Comparison of ENCODE assay signal across 11 cellular contexts in the genomic region with DNA sequence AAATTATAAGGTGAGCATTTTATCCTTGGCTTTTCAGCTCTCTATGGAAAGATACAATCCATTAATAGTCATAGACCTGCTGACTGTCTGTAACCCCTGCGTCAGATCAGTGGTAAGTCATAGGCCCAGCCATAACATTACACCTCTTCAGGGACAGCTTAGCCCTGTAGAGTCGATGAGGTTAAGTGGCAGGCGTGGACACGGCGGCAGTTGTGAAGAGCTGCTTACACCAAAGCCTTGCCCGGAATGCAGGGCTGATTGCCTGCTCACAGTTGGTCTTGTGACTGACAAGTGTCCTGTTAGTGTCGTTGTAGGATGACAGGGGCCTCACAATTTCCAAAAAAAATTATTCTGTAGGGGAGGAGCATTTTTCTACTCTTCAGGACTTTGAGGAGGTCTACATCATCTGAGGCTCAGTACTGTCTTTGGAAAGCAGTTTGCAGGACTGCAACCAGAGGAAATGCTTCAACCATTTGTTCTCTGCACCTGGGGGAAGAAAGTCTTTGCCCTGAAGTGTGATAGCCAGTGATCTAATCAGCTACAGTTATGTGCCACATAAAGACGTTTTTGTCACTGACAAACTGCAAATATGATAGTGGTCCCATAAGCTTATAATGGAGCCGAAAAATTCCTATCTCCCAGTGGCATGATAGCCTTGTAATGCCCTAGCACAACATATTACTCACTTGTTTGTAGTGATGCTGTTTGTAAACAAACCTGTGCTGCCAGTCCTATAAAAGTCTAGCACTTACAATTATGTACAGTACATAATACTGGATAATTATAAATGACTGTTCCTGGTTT. TPM values are rescaled to one million over a fixed set of nuclear protein-coding genes. Genes with fewer than 3 reads are reported as not detected.
DNase-seq lines count a peak whose midpoint lies in the region; ATAC-seq and TF ChIP-seq lines count a peak whose summit lies in the region.
"Had no signal": no experiment of that assay in that cellular context is flagged by ENCODE, and none has a peak within 500 bp of the region (broad histone marks: within the 10 kb centered on the region; RNA-seq: fewer than 3 reads in every experiment).

No MANE protein-coding gene starts in this region.

- no peaks in the 10 kb centered on the region for H3K9me2 ChIP-seq in OCI-LY7 (ENCODE audit: insufficient read depth, low read length)

- 56 to 70% methylated on average over 9 of the region's 9 CpGs for WGBS in upper lobe of left lung, 2 donors

- no peaks in the 10 kb centered on the region for H3K27me3 Mint-ChIP-seq in activated naive CD8-positive, alpha-beta T cell
- no peaks in the 10 kb centered on the region for H3K27me3 Mint-ChIP-seq in activated naive CD8-positive, alpha-beta T cell treated with anti-CD3 and anti-CD28 coated beads for 36 hours
- H3K27me3 Mint-ChIP-seq in activated T-helper 1 cell treated with anti-CD3 and anti-CD28 coated beads, Interleukin-12 subunit alpha, Interleukin-12 subunit beta, Interleukin-2, Interleukin-4 antibody, amounts not matched to agents 30 ng/mL and 10 ng/mL and 1 ng/mL, durations not matched to agents 14 hours and 24 hours and 36 hours (ENCODE audit: insufficient read depth) = no peaks in the 10 kb centered on the region

- TF ChIP-seq CTCF in upper lobe of left lung (IDR thresholded peaks at IDR 0.05) (no peak), OCI-LY7 (conservative IDR thresholded peaks at IDR 0.05; ENCODE audit: low read length) (no peak)

- H3K27me3 ChIP-seq in upper lobe of left lung = no peaks in the 10 kb centered on the region

- H2AFZ ChIP-seq in OCI-LY7 (ENCODE audit: low read length) = no peak overlapping the region

- CTCF ChIA-PET in OCI-LY7 (lab: Charles Lee; ENCODE audit: unreplicated experiment) = interaction anchor here (1.2 kb wide), 1 partner anchor 11 kb away, joined by 3 read pairs; no protein-coding TSS in a partner anchor

- no peak for TF ChIP-seq POLR2A in upper lobe of left lung (IDR thresholded peaks at IDR 0.05)

- DNase-seq in activated naive CD8-positive, alpha-beta T cell treated with anti-CD3 and anti-CD28 coated beads for 36 hours = no peak
- DNase-seq in activated T-helper 1 cell treated with anti-CD3 and anti-CD28 coated beads, Interleukin-12 subunit alpha, Interleukin-12 subunit beta, Interleukin-2, Interleukin-4 antibody, amounts not matched to agents 30 ng/mL and 10 ng/mL and 1 ng/mL, durations not matched to agents 14 hours and 24 hours and 36 hours (ENCODE audit: low spot score) = no peak
- DNase-seq in islet precursor cell (peak; percentile 72), upper lobe of left lung (peak in 1 of 2 donors; percentile 79), OCI-LY7 (ENCODE audit: low spot score) (no peak), ecto neural progenitor cell (ENCODE audit: low spot score) (no peak)
- DNase-seq: NCI-H2081 treated with DMSO at 0.1 percent for 48 hours; stimulated activated CD4-positive, alpha-beta T cell treated with anti-CD3 and anti-CD28 coated beads, Interleukin-2, amount 100 ng/mL, for 48 hours; stimulated activated naive CD4-positive, alpha-beta T cell had no signal

- H3K27ac ChIP-seq in upper lobe of left lung (peak overlapping the region in 1 of 4 donors; percentile 35), OCI-LY7 (ENCODE audit: low read depth, low read length, poor library complexity, severe bottlenecking) (no peak overlapping the region)

- ATAC-seq in upper lobe of left lung (ENCODE audit: low FRiP score in 2 of 2) (peak; percentile 49 to 82), GM18519 (IDR thresholded peaks at IDR 0.05; ENCODE audit: low FRiP score, unreplicated experiment) (no peak)

- no peaks in the 10 kb centered on the region for H3K9me3 Mint-ChIP-seq in activated naive CD8-positive, alpha-beta T cell (ENCODE audit: low read depth)
- H3K9me3 Mint-ChIP-seq in activated naive CD8-positive, alpha-beta T cell treated with anti-CD3 and anti-CD28 coated beads for 36 hours = no peaks in the 10 kb centered on the region
- no peaks in the 10 kb centered on the region for H3K9me3 Mint-ChIP-seq in activated T-helper 1 cell treated with anti-CD3 and anti-CD28 coated beads, Interleukin-12 subunit alpha, Interleukin-12 subunit beta, Interleukin-2, Interleukin-4 antibody, amounts not matched to agents 30 ng/mL and 10 ng/mL and 1 ng/mL, durations not matched to agents 14 hours and 24 hours and 36 hours

- no peak overlapping the region for H3K4me2 ChIP-seq in OCI-LY7 (ENCODE audit: low read length)

- H3K36me3 Mint-ChIP-seq in activated naive CD8-positive, alpha-beta T cell = peaks cover 2% of the 10 kb centered on the region
- peaks cover 12% of the 10 kb centered on the region for H3K36me3 Mint-ChIP-seq in activated naive CD8-positive, alpha-beta T cell treated with anti-CD3 and anti-CD28 coated beads for 36 hours
- peaks cover 13% of the 10 kb centered on the region for H3K36me3 Mint-ChIP-seq in activated T-helper 1 cell treated with anti-CD3 and anti-CD28 coated beads, Interleukin-12 subunit alpha, Interleukin-12 subunit beta, Interleukin-2, Interleukin-4 antibody, amounts not matched to agents 30 ng/mL and 10 ng/mL and 1 ng/mL, durations not matched to agents 14 hours and 24 hours and 36 hours (ENCODE audit: low read depth)

- peaks cover 0 to 7% (median 4%) of the 10 kb centered on the region in 4 donors for H3K4me1 ChIP-seq in upper lobe of left lung
- H3K4me1 ChIP-seq in OCI-LY7 (ENCODE audit: insufficient read depth, low read length, poor library complexity, severe bottlenecking) = no peaks in the 10 kb centered on the region

- H3K9me3 ChIP-seq in upper lobe of left lung = no peaks in the 10 kb centered on the region
- H3K9me3 ChIP-seq in OCI-LY7 (ENCODE audit: low read length) = no peaks in the 10 kb centered on the region

- H3K4me3 ChIP-seq in upper lobe of left lung = no peak overlapping the region
- no peak overlapping the region for H3K4me3 ChIP-seq in OCI-LY7 (ENCODE audit: low read depth, low read length, poor library complexity, severe bottlenecking)

- peaks cover 9% of the 10 kb centered on the region for H3K4me1 Mint-ChIP-seq in activated naive CD8-positive, alpha-beta T cell (ENCODE audit: low read depth)
- peaks cover 18% of the 10 kb centered on the region for H3K4me1 Mint-ChIP-seq in activated naive CD8-positive, alpha-beta T cell treated with anti-CD3 and anti-CD28 coated beads for 36 hours
- H3K4me1 Mint-ChIP-seq in activated T-helper 1 cell treated with anti-CD3 and anti-CD28 coated beads, Interleukin-12 subunit alpha, Interleukin-12 subunit beta, Interleukin-2, Interleukin-4 antibody, amounts not matched to agents 30 ng/mL and 10 ng/mL and 1 ng/mL, durations not matched to agents 14 hours and 24 hours and 36 hours (ENCODE audit: low read depth) = peaks cover 24% of the 10 kb centered on the region

- intact Hi-C loops in activated T-helper 1 cell treated with anti-CD3 and anti-CD28 coated beads, Interleukin-12 subunit alpha, Interleukin-12 subunit beta, Interleukin-2, Interleukin-4 antibody, amounts not matched to agents 30 ng/mL and 10 ng/mL and 1 ng/mL, durations not matched to agents 14 hours and 24 hours and 36 hours (cut with micrococcal nuclease) = no loop called here
- intact Hi-C loops in OCI-LY7 (cut with micrococcal nuclease; ENCODE audit: unreplicated experiment) = no loop called here

- POLR2A ChIA-PET in OCI-LY7 (lab: Charles Lee) = interaction anchor here (0.6 to 2.4 kb wide), 5 partner anchors 9 to 77 kb away, joined by 3 to 7 read pairs (median 5); a partner anchor contains a TSS

- peaks cover 35% of the 10 kb centered on the region; the same call in 1 of the 2 replicates for H3K79me2 ChIP-seq in OCI-LY7 (ENCODE audit: insufficient read depth, low read depth, low read length)

- H3K4me3 Mint-ChIP-seq in activated naive CD8-positive, alpha-beta T cell = no peak overlapping the region
- no peak overlapping the region for H3K4me3 Mint-ChIP-seq in activated naive CD8-positive, alpha-beta T cell treated with anti-CD3 and anti-CD28 coated beads for 36 hours
- H3K4me3 Mint-ChIP-seq in activated T-helper 1 cell treated with anti-CD3 and anti-CD28 coated beads, Interleukin-12 subunit alpha, Interleukin-12 subunit beta, Interleukin-2, Interleukin-4 antibody, amounts not matched to agents 30 ng/mL and 10 ng/mL and 1 ng/mL, durations not matched to agents 14 hours and 24 hours and 36 hours = no peak overlapping the region

- peak in 1 of 4 donors; percentile 39 for TF ChIP-seq EP300 in upper lobe of left lung (IDR thresholded peaks at IDR 0.05)

- H4K20me1 ChIP-seq in OCI-LY7 (ENCODE audit: insufficient read depth, low read length) = peaks cover 4% of the 10 kb centered on the region; the same call in 1 of the 2 replicates

- H3K36me3 ChIP-seq in upper lobe of left lung = peaks cover 4 to 26% (median 14%) of the 10 kb centered on the region in 4 donors
- peaks cover 36% of the 10 kb centered on the region for H3K36me3 ChIP-seq in OCI-LY7 (ENCODE audit: insufficient read depth, low read length)

- peak overlapping the region; percentile 55 for H3K27ac Mint-ChIP-seq in activated naive CD8-positive, alpha-beta T cell
- H3K27ac Mint-ChIP-seq in activated naive CD8-positive, alpha-beta T cell treated with anti-CD3 and anti-CD28 coated beads for 36 hours = no peak overlapping the region
- H3K27ac Mint-ChIP-seq in activated T-helper 1 cell treated with anti-CD3 and anti-CD28 coated beads, Interleukin-12 subunit alpha, Interleukin-12 subunit beta, Interleukin-2, Interleukin-4 antibody, amounts not matched to agents 30 ng/mL and 10 ng/mL and 1 ng/mL, durations not matched to agents 14 hours and 24 hours and 36 hours = peak overlapping the region; percentile 33

- no TSS peak for BruUV-seq in OCI-LY7 (replicated peaks; lab: Mats Ljungman, UMichigan)

RNA-seq across cellular contexts. Expression of a gene that starts 14.9 kb away (rescaled TPM):
- total RNA-seq in activated naive CD8-positive, alpha-beta T cell treated with anti-CD3 and anti-CD28 coated beads for 36 hours = 100 to 1,000 TPM; 107 to 110 TPM
- total RNA-seq in activated T-helper 1 cell treated with anti-CD3 and anti-CD28 coated beads, Interleukin-12 subunit alpha, Interleukin-12 subunit beta, Interleukin-2, Interleukin-4 antibody, amounts not matched to agents 30 ng/mL and 10 ng/mL and 1 ng/mL, durations not matched to agents 14 hours and 24 hours and 36 hours = 139 and 140 TPM in 2 replicates
- 100 to 1,000 TPM in 2 of 6 donors, 10 to 100 TPM in 3, 1 to 10 TPM in 1; 9.4 to 120 (median 90.2) TPM for total RNA-seq in upper lobe of left lung
- total RNA-seq in OCI-LY7 (2014; rRNA removed; shearing (Covaris generic)) = 36.8 and 60.7 TPM in 2 replicates
- 70.1 and 71.8 TPM in 2 replicates for total RNA-seq in OCI-LY7 (2022)

RNA-seq across cellular contexts. Expression of a gene that starts 41.6 kb away (rescaled TPM):
- total RNA-seq in activated naive CD8-positive, alpha-beta T cell treated with anti-CD3 and anti-CD28 coated beads for 36 hours = 100 to 1,000 TPM; 147 to 149 TPM
- total RNA-seq in activated T-helper 1 cell treated with anti-CD3 and anti-CD28 coated beads, Interleukin-12 subunit alpha, Interleukin-12 subunit beta, Interleukin-2, Interleukin-4 antibody, amounts not matched to agents 30 ng/mL and 10 ng/mL and 1 ng/mL, durations not matched to agents 14 hours and 24 hours and 36 hours = 122 TPM in 2 replicates
- total RNA-seq in upper lobe of left lung (100 to 1,000 TPM in 2 of 6 donors, 10 to 100 TPM in 4; 40.1 to 202 (median 78.0) TPM), OCI-LY7 (2022) (105 and 130 TPM in 2 replicates)
- 85.6 and 86.0 TPM in 2 replicates for total RNA-seq in OCI-LY7 (2014; rRNA removed; shearing (Covaris generic))

RNA-seq across cellular contexts. Expression of a gene that starts 41.9 kb away (rescaled TPM):
- total RNA-seq in activated naive CD8-positive, alpha-beta T cell treated with anti-CD3 and anti-CD28 coated beads for 36 hours = 100 to 1,000 TPM; 121 to 123 TPM
- 96.0 and 102 TPM in 2 replicates for total RNA-seq in activated T-helper 1 cell treated with anti-CD3 and anti-CD28 coated beads, Interleukin-12 subunit alpha, Interleukin-12 subunit beta, Interleukin-2, Interleukin-4 antibody, amounts not matched to agents 30 ng/mL and 10 ng/mL and 1 ng/mL, durations not matched to agents 14 hours and 24 hours and 36 hours
- 100 to 1,000 TPM; 160 to 459 (median 303) TPM for total RNA-seq in upper lobe of left lung
- 182 and 183 TPM in 2 replicates for total RNA-seq in OCI-LY7 (2014; rRNA removed; shearing (Covaris generic))
- 97.4 and 101 TPM in 2 replicates for total RNA-seq in OCI-LY7 (2022)
